Comparison of ENCODE assay signal across 15 cellular contexts in the genomic region with DNA sequence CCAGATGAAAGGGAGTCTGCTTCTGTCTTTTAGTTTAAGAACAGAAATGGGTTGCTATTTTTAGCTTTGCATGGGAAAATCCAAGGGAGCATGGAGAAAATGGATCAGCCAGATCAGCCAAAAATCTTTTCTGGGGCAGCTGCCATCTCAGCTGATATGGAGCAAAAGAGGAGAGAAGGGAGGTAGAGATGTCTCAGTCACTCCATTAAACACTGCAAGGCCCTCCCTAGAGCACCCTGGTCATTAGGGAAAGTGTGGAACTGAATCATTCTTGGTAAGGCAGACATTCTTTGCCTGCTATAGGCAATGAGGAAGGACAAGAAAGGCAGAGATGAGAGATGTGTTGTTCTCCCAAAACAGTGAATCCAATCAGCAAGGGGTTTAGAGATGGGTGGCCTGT.
"Had no signal": no experiment of that assay in that cellular context is flagged by ENCODE, and none has a peak within 500 bp of the region (broad histone marks: within the 10 kb centered on the region; RNA-seq: fewer than 3 reads in every experiment).

No MANE protein-coding gene starts in this region.

- H3K27ac Mint-ChIP-seq: T-helper 2 cell treated with Interferon-gamma antibody and Interleukin-4, amounts not matched to agents 5 μg/mL and 100 μg/mL, for 36 hours had no signal

- H3K36me3 ChIP-seq: ovary had no signal

- H3K9me3 ChIP-seq: ovary had no signal

- H3K27ac ChIP-seq: epithelial cell of prostate, ovary had no signal

- ATAC-seq: activated CD4-positive, CD25-positive, alpha-beta regulatory T cell treated with anti-CD3 and anti-CD28 coated beads, Interleukin-2, amount 50 U/mL, for 24 hours; activated T-cell treated with anti-CD3 and anti-CD28 coated beads, Interleukin-2, amount 50 U/mL, for 4 hours; left colon had no signal

- H3K9me3 Mint-ChIP-seq: activated naive CD8-positive, alpha-beta T cell treated with anti-CD3 and anti-CD28 coated beads, Interleukin-2, amount 10 ng/mL, durations not matched to agents 7 days and 5 days; activated T-cell treated with anti-CD3 and anti-CD28 coated beads, Interleukin-2, amount 50 U/mL, for 4 hours; T-helper 2 cell treated with Interferon-gamma antibody and Interleukin-4, amounts not matched to agents 5 μg/mL and 100 μg/mL, for 36 hours had no signal

- H3K27me3 ChIP-seq: ovary had no signal

- DNase-seq: activated CD4-positive, alpha-beta T cell treated with anti-CD3 and anti-CD28 coated beads, Interleukin-2, amount 50 U/mL, for 4 hours; activated gamma-delta T cell; activated naive CD8-positive, alpha-beta T cell treated with anti-CD3 and anti-CD28 coated beads, Interleukin-2, amount 10 ng/mL, durations not matched to agents 7 days and 5 days; activated T-cell treated with anti-CD3 and anti-CD28 coated beads, Interleukin-2, amount 50 U/mL, for 4 hours; effector CD8-positive, alpha-beta T cell; hypothalamus; left colon; ovary; stimulated activated CD4-positive, alpha-beta T cell treated with anti-CD3 and anti-CD28 coated beads, Interleukin-12 subunit alpha, Interleukin-12 subunit beta, amount 100 ng/mL, for 4 hours; stimulated activated naive CD4-positive, alpha-beta T cell; SW 1271 had no signal

- H3K36me3 Mint-ChIP-seq: activated naive CD8-positive, alpha-beta T cell treated with anti-CD3 and anti-CD28 coated beads, Interleukin-2, amount 10 ng/mL, durations not matched to agents 7 days and 5 days had no signal

- H3K4me3 Mint-ChIP-seq: activated naive CD8-positive, alpha-beta T cell treated with anti-CD3 and anti-CD28 coated beads, Interleukin-2, amount 10 ng/mL, durations not matched to agents 7 days and 5 days; activated T-cell treated with anti-CD3 and anti-CD28 coated beads, Interleukin-2, amount 50 U/mL, for 4 hours; T-helper 2 cell treated with Interferon-gamma antibody and Interleukin-4, amounts not matched to agents 5 μg/mL and 100 μg/mL, for 36 hours had no signal

- H3K4me3 ChIP-seq: coronary artery, ovary had no signal
